ENCODE assay signal across 9 cellular contexts in genomic region chr16:8931864-8932263, GRCh38. TPM values are rescaled to one million over a fixed set of nuclear protein-coding genes. Genes with fewer than 3 reads are reported as not detected.
DNase-seq lines count a peak whose midpoint lies in the region; ATAC-seq lines count a peak whose summit lies in the region.
"Had no signal": no experiment of that assay in that cellular context is flagged by ENCODE, and none has a peak within 500 bp of the region (broad histone marks: within the 10 kb centered on the region; RNA-seq: fewer than 3 reads in every experiment).

No MANE protein-coding gene starts in this region.

- H3K4me1 Mint-ChIP-seq in stimulated activated memory B cell treated with anti-CD40 and anti-IgM and Interleukin-4, amounts not matched to agents 10 μg/mL and 1 μg/mL and 100 μg/mL, for 72 hours, result peaks cover 74% of the 10 kb centered on the region

- H3K4me3 Mint-ChIP-seq in stimulated activated memory B cell treated with anti-CD40 and anti-IgM and Interleukin-4, amounts not matched to agents 10 μg/mL and 1 μg/mL and 100 μg/mL, for 72 hours, result no peak overlapping the region

- H3K27ac Mint-ChIP-seq in stimulated activated memory B cell treated with anti-CD40 and anti-IgM and Interleukin-4, amounts not matched to agents 10 μg/mL and 1 μg/mL and 100 μg/mL, for 72 hours, result no peak overlapping the region

- in situ Hi-C loops in ACHN (cut with HindIII; ENCODE audit: low pct_ligation_motif_present, low pct_unique_long_range_greater_than_20kb, low sequenced_read_pairs), result no loop called here

- peaks cover 35% of the 10 kb centered on the region for H3K36me3 Mint-ChIP-seq in stimulated activated memory B cell treated with anti-CD40 and anti-IgM and Interleukin-4, amounts not matched to agents 10 μg/mL and 1 μg/mL and 100 μg/mL, for 72 hours

- no peaks in the 10 kb centered on the region for H3K27me3 Mint-ChIP-seq in stimulated activated memory B cell treated with anti-CD40 and anti-IgM and Interleukin-4, amounts not matched to agents 10 μg/mL and 1 μg/mL and 100 μg/mL, for 72 hours

- no peaks in the 10 kb centered on the region for H3K9me3 Mint-ChIP-seq in stimulated activated memory B cell treated with anti-CD40 and anti-IgM and Interleukin-4, amounts not matched to agents 10 μg/mL and 1 μg/mL and 100 μg/mL, for 72 hours

- ATAC-seq in GM21515 (IDR thresholded peaks at IDR 0.05; ENCODE audit: unreplicated experiment), result no peak
- ATAC-seq in stimulated activated memory B cell treated with anti-CD40 and anti-IgM and Interleukin-4, amounts not matched to agents 10 μg/mL and 1 μg/mL and 100 μg/mL, for 72 hours, result no peak

- DNase-seq in ACHN, result peak; percentile 71
- peak; percentile 24 for DNase-seq in M059J (ENCODE audit: low read depth)
- DNase-seq in activated T-helper 1 cell treated with Interleukin-2 at 50 U/mL for 16 hours (ENCODE audit: low read depth), result peak; percentile 7
- peak; percentile 48 for DNase-seq in hepatic stellate cell (ENCODE audit: low spot score)
- DNase-seq in stimulated activated CD4-positive, alpha-beta T cell treated with anti-CD3 and anti-CD28 coated beads, Interleukin-4, amount 100 ng/mL, for 48 hours (ENCODE audit: low read depth in 2 of 2), result peak; percentile 26 to 43
- no peak for DNase-seq in NCI-H1105 treated with DMSO at 0.1 percent for 48 hours (lab: John Stamatoyannopoulos, UW)

RNA-seq across cellular contexts. Expression of gene USP7, which starts 31.8 kb away (rescaled TPM):
- total RNA-seq in M059J (2014; rRNA removed; shearing (Covaris generic)), result 35.0 and 56.1 TPM in 2 replicates

RNA-seq across cellular contexts. Expression of gene LITAFD, which starts 49.7 kb away (rescaled TPM):
- not detected in 2 replicates for total RNA-seq in M059J (2014; rRNA removed; shearing (Covaris generic))
- total RNA-seq: skeletal muscle tissue had no signal
